In the genomic region with DNA sequence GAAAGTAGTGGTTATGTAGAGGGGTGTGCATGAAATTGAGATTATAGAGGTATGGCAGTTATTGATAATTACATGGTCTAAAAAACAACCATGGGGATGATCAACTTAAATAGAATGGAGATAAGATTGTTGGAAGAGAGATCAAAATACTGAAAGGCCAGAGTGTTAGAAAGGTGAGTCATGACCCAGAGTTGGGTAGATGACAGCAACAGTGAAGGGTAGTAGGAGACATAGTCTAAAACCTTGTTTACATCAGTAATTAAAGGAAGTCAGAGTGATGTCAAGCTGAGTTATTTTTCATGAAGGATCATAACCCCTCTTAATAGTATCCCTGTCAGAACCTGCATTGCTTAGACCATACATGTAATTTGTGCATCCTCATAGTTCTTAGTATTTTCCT, we compare ENCODE assay signal across 21 cellular contexts.
A peak's percentile ranks its signal among the peaks of the same experiment; 100 is the strongest.
DNase-seq lines count a peak whose midpoint lies in the region; ATAC-seq lines count a peak whose summit lies in the region.
"Had no signal": no experiment of that assay in that cellular context is flagged by ENCODE, and none has a peak within 500 bp of the region (broad histone marks: within the 10 kb centered on the region; RNA-seq: fewer than 3 reads in every experiment).

No MANE protein-coding gene starts in this region.

- DNase-seq in iris pigment epithelial cell (ENCODE audit: low read depth) (peak; percentile 6), NCI-H774 (lab: John Stamatoyannopoulos, UW) (no peak), NCI-H526 (lab: John Stamatoyannopoulos, UW) (no peak), NCI-H1048 (lab: John Stamatoyannopoulos, UW) (no peak)
- DNase-seq: activated CD4-positive, alpha-beta T cell treated with anti-CD3 and anti-CD28 coated beads, Interleukin-2, amount 50 U/mL, for 4 hours; caudate nucleus; CD4-positive, CD25-positive, alpha-beta regulatory T cell; DMS153; GM23248; hippocampal formation; islet precursor cell; lower lobe of right lung; NCI-H1417; OCI-M1; stimulated activated CD4-positive, alpha-beta T cell treated with anti-CD3 and anti-CD28 coated beads, Interleukin-2, amount 100 ng/mL, for 24 hours; stimulated activated naive CD4-positive, alpha-beta T cell treated with Interleukin-2 at 50 U/mL for 16 hours; tibial artery; WERI-Rb-1 had no signal

- ATAC-seq in GM18867 (IDR thresholded peaks at IDR 0.05; ENCODE audit: unreplicated experiment) = peak; percentile 22
- peak; percentile 17 for ATAC-seq in GM21423 (IDR thresholded peaks at IDR 0.05; ENCODE audit: unreplicated experiment)
- peak; percentile 23 for ATAC-seq in HG03432 (IDR thresholded peaks at IDR 0.05; ENCODE audit: unreplicated experiment)
- ATAC-seq: lower lobe of right lung had no signal
